In the genomic region with DNA sequence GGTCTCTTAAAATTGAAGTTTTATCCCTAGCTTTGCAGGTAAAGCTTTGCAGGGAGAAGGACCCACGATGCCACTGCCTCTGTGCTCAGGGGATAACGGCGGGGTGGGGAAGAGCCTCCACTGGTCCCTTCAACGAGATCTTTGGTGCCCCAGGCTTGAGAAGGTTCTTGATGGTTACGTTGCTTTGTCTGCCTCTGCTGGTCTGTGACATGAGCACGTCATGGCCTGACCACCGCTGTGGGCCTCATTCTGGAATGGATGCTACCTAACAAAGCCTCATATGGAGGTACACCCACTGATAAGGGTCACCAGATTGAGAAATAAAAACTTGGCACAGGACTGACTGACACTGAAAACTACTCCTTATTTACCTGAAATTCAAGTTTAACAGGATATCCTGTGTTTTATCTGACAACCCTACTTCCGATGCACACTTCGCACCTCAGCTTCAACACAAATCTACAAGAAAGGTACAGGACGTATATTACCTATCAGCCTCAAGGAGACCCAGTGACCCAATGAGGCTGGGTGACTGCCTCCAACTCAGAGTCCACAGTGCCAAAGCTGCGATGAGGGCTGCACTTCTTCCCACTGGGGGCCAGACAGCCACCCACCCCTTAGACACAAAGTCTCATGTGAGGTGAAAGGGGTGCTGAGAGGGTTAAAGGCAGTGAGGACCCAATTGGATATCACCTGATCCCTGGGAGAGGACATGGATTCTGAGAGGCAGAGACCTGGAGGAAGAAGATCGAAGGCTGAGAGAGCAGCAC, we compare ENCODE assay signal across 27 cellular contexts.
DNase-seq lines count a peak whose midpoint lies in the region; ATAC-seq, FAIRE-seq and TF ChIP-seq lines count a peak whose summit lies in the region.
"Had no signal": no experiment of that assay in that cellular context is flagged by ENCODE, and none has a peak within 500 bp of the region (broad histone marks: within the 10 kb centered on the region; RNA-seq: fewer than 3 reads in every experiment).

No MANE protein-coding gene starts in this region.

- peaks cover 34% of the 10 kb centered on the region for H4K20me1 ChIP-seq in astrocyte (ENCODE audit: insufficient read depth, low read length)

- POLR2A ChIA-PET in activated CD4-positive, alpha-beta T cell treated with anti-CD3 and anti-CD28 coated beads, Interleukin-2, amount 10 ng/mL, durations not matched to agents 7 days and 5 days (lab: Charles Lee), result no interaction called here
- POLR2A ChIA-PET in CD8-positive, alpha-beta memory T cell (lab: Charles Lee), result no interaction called here

- H3K9me3 ChIP-seq in CD8-positive, alpha-beta memory T cell (ENCODE audit: low read length), result no peaks in the 10 kb centered on the region
- H3K9me3 ChIP-seq in astrocyte (ENCODE audit: insufficient read depth, low read depth, low read length), result no peaks in the 10 kb centered on the region
- H3K9me3 ChIP-seq: BE2C, esophagus muscularis mucosa, stomach had no signal

- H2AFZ ChIP-seq in astrocyte (ENCODE audit: low read depth, low read length), result no peak overlapping the region

- no peaks in the 10 kb centered on the region for H3K9me3 Mint-ChIP-seq in activated CD4-positive, alpha-beta T cell treated with anti-CD3 and anti-CD28 coated beads, Interleukin-2, amount 10 ng/mL, durations not matched to agents 7 days and 5 days
- H3K9me3 Mint-ChIP-seq in CD8-positive, alpha-beta memory T cell, result no peaks in the 10 kb centered on the region
- H3K9me3 Mint-ChIP-seq in astrocyte (ENCODE audit: unreplicated experiment) (no peaks in the 10 kb centered on the region), neural crest cell (peaks cover 3% of the 10 kb centered on the region)

- peaks cover 15% of the 10 kb centered on the region for H3K4me1 ChIP-seq in CD8-positive, alpha-beta memory T cell (ENCODE audit: insufficient read depth, low read length)
- no peaks in the 10 kb centered on the region for H3K4me1 ChIP-seq in astrocyte (ENCODE audit: insufficient read depth, low read length)
- H3K4me1 ChIP-seq: BE2C had no signal

- H3K4me3 ChIP-seq in CD8-positive, alpha-beta memory T cell (ENCODE audit: low read length), result no peak overlapping the region
- H3K4me3 ChIP-seq in astrocyte (ENCODE audit: insufficient read depth, low read depth, low read length), result no peak overlapping the region
- H3K4me3 ChIP-seq: esophagus muscularis mucosa, stomach had no signal

- peaks cover 6% of the 10 kb centered on the region for H3K36me3 Mint-ChIP-seq in activated CD4-positive, alpha-beta T cell treated with anti-CD3 and anti-CD28 coated beads, Interleukin-2, amount 10 ng/mL, durations not matched to agents 7 days and 5 days (ENCODE audit: low read depth)
- peaks cover 3 to 7% (median 6%) of the 10 kb centered on the region in 3 donors for H3K36me3 Mint-ChIP-seq in CD8-positive, alpha-beta memory T cell
- H3K36me3 Mint-ChIP-seq in astrocyte (ENCODE audit: low read depth, unreplicated experiment), result peaks cover 7% of the 10 kb centered on the region
- peaks cover 9% of the 10 kb centered on the region for H3K36me3 Mint-ChIP-seq in neural crest cell (ENCODE audit: low read depth)

- DNase-seq in activated CD4-positive, alpha-beta T cell treated with anti-CD3 and anti-CD28 coated beads, Interleukin-2, amount 10 ng/mL, durations not matched to agents 7 days and 5 days, result no peak
- DNase-seq in activated CD4-positive, alpha-beta T cell treated with anti-CD3 and anti-CD28 coated beads for 48 hours, result no peak
- DNase-seq in CD8-positive, alpha-beta memory T cell, result no peak
- DNase-seq in astrocyte (ENCODE audit: low read depth), result no peak
- no peak for DNase-seq in neural crest cell (ENCODE audit: low read depth, low spot score)
- no peak for DNase-seq in 8988T
- DNase-seq: activated CD4-positive, alpha-beta T cell treated with anti-CD3 and anti-CD28 coated beads for 4 hours; activated gamma-delta T cell treated with Interleukin-2 at 50 U/mL for 16 hours; BE2C; cerebellar nuclear complex; effector CD8-positive, alpha-beta T cell; hypothalamus; NCI-H187; NCI-H2227 treated with DMSO at 0.1 percent for 48 hours; NCI-H748 treated with DMSO at 0.1 percent for 48 hours; stomach; SW 1271; trophoblast cell had no signal

- H3K4me3 Mint-ChIP-seq in activated CD4-positive, alpha-beta T cell treated with anti-CD3 and anti-CD28 coated beads, Interleukin-2, amount 10 ng/mL, durations not matched to agents 7 days and 5 days, result no peak overlapping the region
- H3K4me3 Mint-ChIP-seq in CD8-positive, alpha-beta memory T cell, result peak overlapping the region in 5 of 7 donors; percentile 26 to 74 (median 44)
- no peak overlapping the region for H3K4me3 Mint-ChIP-seq in astrocyte (ENCODE audit: unreplicated experiment)
- H3K4me3 Mint-ChIP-seq in neural crest cell, result no peak overlapping the region

- H3K9ac ChIP-seq in astrocyte (ENCODE audit: low read length), result no peak overlapping the region

- TF ChIP-seq CTCF in astrocyte (IDR thresholded peaks at IDR 0.05; ENCODE audit: insufficient read depth, low read depth, low read length) (no peak), neural crest cell (conservative IDR thresholded peaks at IDR 0.05) (no peak)

- H3K27me3 ChIP-seq in CD8-positive, alpha-beta memory T cell (ENCODE audit: insufficient read depth, low read length, poor library complexity, severe bottlenecking), result no peaks in the 10 kb centered on the region
- H3K27me3 ChIP-seq in astrocyte (ENCODE audit: insufficient read depth, low read length), result no peaks in the 10 kb centered on the region
- H3K27me3 ChIP-seq: BE2C, esophagus muscularis mucosa, stomach had no signal

- no peak for ATAC-seq in HG03442 (IDR thresholded peaks at IDR 0.05; ENCODE audit: unreplicated experiment)
- ATAC-seq in HG03139 (IDR thresholded peaks at IDR 0.05; ENCODE audit: unreplicated experiment), result no peak

- H3K27ac Mint-ChIP-seq in activated CD4-positive, alpha-beta T cell treated with anti-CD3 and anti-CD28 coated beads, Interleukin-2, amount 10 ng/mL, durations not matched to agents 7 days and 5 days, result peak overlapping the region; percentile 32
- H3K27ac Mint-ChIP-seq in CD8-positive, alpha-beta memory T cell, result peak overlapping the region; percentile 70 to 96 (median 88)
- H3K27ac Mint-ChIP-seq in astrocyte (ENCODE audit: unreplicated experiment) (peak overlapping the region; percentile 15), neural crest cell (ENCODE audit: unreplicated experiment) (peak overlapping the region; percentile 83)

- H3K36me3 ChIP-seq in CD8-positive, alpha-beta memory T cell (ENCODE audit: insufficient read depth, low read length), result no peaks in the 10 kb centered on the region
- no peaks in the 10 kb centered on the region for H3K36me3 ChIP-seq in astrocyte (ENCODE audit: insufficient read depth, low read length)
- H3K36me3 ChIP-seq: BE2C had no signal

- no peak for FAIRE-seq in astrocyte (lab: Jason Lieb, UNC)
- FAIRE-seq: A204.1, D721Med, frontal cortex, GM19239, islet of Langerhans, TTC549 had no signal

- H3K27me3 Mint-ChIP-seq in activated CD4-positive, alpha-beta T cell treated with anti-CD3 and anti-CD28 coated beads, Interleukin-2, amount 10 ng/mL, durations not matched to agents 7 days and 5 days, result no peaks in the 10 kb centered on the region
- no peaks in the 10 kb centered on the region for H3K27me3 Mint-ChIP-seq in CD8-positive, alpha-beta memory T cell
- no peaks in the 10 kb centered on the region for H3K27me3 Mint-ChIP-seq in astrocyte (ENCODE audit: low read depth, unreplicated experiment)
- no peaks in the 10 kb centered on the region for H3K27me3 Mint-ChIP-seq in neural crest cell (ENCODE audit: low read depth)

- no peak overlapping the region for H3K4me2 ChIP-seq in astrocyte (ENCODE audit: low read length)

- H3K4me1 Mint-ChIP-seq in activated CD4-positive, alpha-beta T cell treated with anti-CD3 and anti-CD28 coated beads, Interleukin-2, amount 10 ng/mL, durations not matched to agents 7 days and 5 days, result peaks cover 7% of the 10 kb centered on the region
- peaks cover 41 to 42% (median 41%) of the 10 kb centered on the region in 3 donors for H3K4me1 Mint-ChIP-seq in CD8-positive, alpha-beta memory T cell
- peaks cover 7% of the 10 kb centered on the region for H3K4me1 Mint-ChIP-seq in astrocyte (ENCODE audit: low read depth, unreplicated experiment)
- peaks cover 14% of the 10 kb centered on the region for H3K4me1 Mint-ChIP-seq in neural crest cell

- peaks cover 21% of the 10 kb centered on the region for H3K79me2 ChIP-seq in astrocyte (ENCODE audit: insufficient read depth, low read length)

- CTCF ChIA-PET in activated CD4-positive, alpha-beta T cell treated with anti-CD3 and anti-CD28 coated beads, Interleukin-2, amount 10 ng/mL, durations not matched to agents 7 days and 5 days (lab: Charles Lee), result interaction anchor here (1.9 kb wide), 1 partner anchor 9 kb away, joined by 5 read pairs; no protein-coding TSS in a partner anchor
- CTCF ChIA-PET in CD8-positive, alpha-beta memory T cell (lab: Charles Lee), result interaction anchor here (1.6 kb wide), 1 partner anchor 10 kb away, joined by 5 read pairs; no protein-coding TSS in a partner anchor

- H3K27ac ChIP-seq in CD8-positive, alpha-beta memory T cell (ENCODE audit: low read depth, low read length), result peak overlapping the region; percentile 43
- no peak overlapping the region for H3K27ac ChIP-seq in astrocyte (ENCODE audit: low read depth, low read length)
- H3K27ac ChIP-seq: esophagus muscularis mucosa, stomach had no signal

Comparison
In these comparisons a context has a peak if more than half of its experiments do, and no peak if none do; other contexts are left out.
1. H3K27ac Mint-ChIP-seq: peak in every context shown above with its lines; median percentile 88 in CD8-positive, alpha-beta memory T cell; 83 in neural crest cell; 32 in activated CD4-positive, alpha-beta T cell treated with anti-CD3 and anti-CD28 coated beads, Interleukin-2, amount 10 ng/mL, durations not matched to agents 7 days and 5 days; 15 in astrocyte.
2. H3K4me3 Mint-ChIP-seq: peak in CD8-positive, alpha-beta memory T cell (5 of 7); none in activated CD4-positive, alpha-beta T cell treated with anti-CD3 and anti-CD28 coated beads, Interleukin-2, amount 10 ng/mL, durations not matched to agents 7 days and 5 days (single experiment), astrocyte (single experiment) and neural crest cell (single experiment).